Comparison of ENCODE assay signal across 20 cellular contexts in the genomic region with DNA sequence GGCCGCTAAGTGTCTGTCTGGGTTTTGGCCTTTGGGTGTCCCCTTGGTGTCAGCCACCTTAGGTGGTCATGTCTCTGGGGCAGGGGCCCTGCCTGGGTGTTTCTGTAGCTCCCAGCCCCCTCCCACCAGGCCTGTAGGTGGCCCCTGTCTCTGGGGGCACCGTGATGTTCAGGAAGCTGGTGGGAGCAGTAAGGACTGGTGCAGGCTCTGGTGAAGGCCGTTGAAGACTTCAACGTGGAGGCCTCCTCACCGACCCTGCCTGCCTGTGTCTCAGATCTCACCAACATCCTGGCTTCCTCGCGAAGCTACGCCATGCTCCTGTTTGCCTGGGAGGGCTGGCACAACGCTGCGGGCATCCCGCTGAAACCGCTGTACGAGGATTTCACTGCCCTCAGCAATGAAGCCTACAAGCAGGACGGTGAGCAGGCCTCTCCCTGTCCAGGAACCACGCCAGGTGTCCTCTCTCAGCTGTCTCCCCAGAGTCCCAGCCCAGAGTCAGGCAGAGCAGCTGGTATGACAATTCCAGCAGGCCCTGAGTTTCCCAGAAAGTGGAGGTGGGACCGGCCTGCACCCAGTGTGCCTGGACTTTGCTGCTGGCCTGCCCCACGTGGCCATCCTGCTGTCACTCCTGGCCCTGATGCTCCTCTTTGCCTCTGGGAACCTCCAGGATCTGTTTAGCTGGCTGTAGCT. TPM values are rescaled to one million over a fixed set of nuclear protein-coding genes. Genes with fewer than 3 reads are reported as not detected.
DNase-seq lines count a peak whose midpoint lies in the region; ATAC-seq and TF ChIP-seq lines count a peak whose summit lies in the region.
"Had no signal": no experiment of that assay in that cellular context is flagged by ENCODE, and none has a peak within 500 bp of the region (broad histone marks: within the 10 kb centered on the region; RNA-seq: fewer than 3 reads in every experiment).

No MANE protein-coding gene starts in this region.

- TF ChIP-seq CTCF in Caco-2 (IDR thresholded peaks at IDR 0.05; ENCODE audit: insufficient read depth in 1 of 2, low read depth in 1 of 2, low read length in 1 of 2, severe bottlenecking in 1 of 2, unreplicated experiment in 1 of 2) = no peak
- no peak for TF ChIP-seq CTCF in RWPE2 (IDR thresholded peaks at IDR 0.05; ENCODE audit: poor library complexity, severe bottlenecking)
- no peak for TF ChIP-seq CTCF in lower lobe of right lung (IDR thresholded peaks at IDR 0.05)
- no peak for TF ChIP-seq CTCF in RWPE1 (conservative IDR thresholded peaks at IDR 0.05; ENCODE audit: low read depth)

- POLR2A ChIA-PET in Caco-2 (lab: Charles Lee) = no interaction called here
- POLR2A ChIA-PET in RWPE1 (lab: Yijun Ruan, JAX; ENCODE audit: low non-redundant PET) = interaction anchor here (0.9 kb wide), 1 partner anchor 44 kb away, joined by 3 read pairs; no protein-coding TSS in a partner anchor

- no peak for ATAC-seq in RWPE2 (ENCODE audit: low read depth)
- no peak for ATAC-seq in lower lobe of right lung

- H3K27ac ChIP-seq in RWPE2 (ENCODE audit: poor library complexity, severe bottlenecking) (no peak overlapping the region), lower lobe of right lung (peak overlapping the region; percentile 32), RWPE1 (no peak overlapping the region)
- H3K27ac ChIP-seq: HL-60, left ventricle myocardium inferior, ovary, SJCRH30, thyroid gland had no signal

- H3K27me3 ChIP-seq in Caco-2 (replicated peaks; ENCODE audit: control insufficient read depth, insufficient read depth, low read length) (no peaks in the 10 kb centered on the region), RWPE2 (ENCODE audit: insufficient read depth, poor library complexity, severe bottlenecking) (peaks cover 10% of the 10 kb centered on the region), lower lobe of right lung (ENCODE audit: low read depth) (peaks cover 25% of the 10 kb centered on the region)
- H3K27me3 ChIP-seq: ovary, SJCRH30, thyroid gland had no signal

- H3K9me3 ChIP-seq in Caco-2 (no peaks in the 10 kb centered on the region), RWPE2 (ENCODE audit: severe bottlenecking) (no peaks in the 10 kb centered on the region), lower lobe of right lung (no peaks in the 10 kb centered on the region)
- H3K9me3 ChIP-seq: left ventricle myocardium inferior, ovary, SJCRH30, thyroid gland had no signal

- H3K36me3 ChIP-seq in Caco-2 (ENCODE audit: control insufficient read depth, insufficient read depth, low read length) = no peaks in the 10 kb centered on the region
- H3K36me3 ChIP-seq in RWPE2 (ENCODE audit: low read depth) = no peaks in the 10 kb centered on the region
- peaks cover 10% of the 10 kb centered on the region for H3K36me3 ChIP-seq in lower lobe of right lung
- H3K36me3 ChIP-seq: left ventricle myocardium inferior, ovary, SJCRH30, thyroid gland had no signal

- H3K36me3 Mint-ChIP-seq in Caco-2 (ENCODE audit: insufficient read depth, unreplicated experiment) = no peaks in the 10 kb centered on the region
- H3K36me3 Mint-ChIP-seq in activated CD4-positive, alpha-beta T cell treated with anti-CD3 and anti-CD28 coated beads, Interleukin-2, amount 10 ng/mL, durations not matched to agents 24 days and 14 days (ENCODE audit: low read depth) = peaks cover 2% of the 10 kb centered on the region
- H3K36me3 Mint-ChIP-seq: activated naive CD4-positive, alpha-beta T cell treated with anti-CD3 and anti-CD28 coated beads, Interleukin-2, amount 50 U/mL, for 24 hours; stimulated activated naive B cell treated with anti-CD40 and anti-IgM and Interleukin-4, amounts not matched to agents 10 μg/mL and 1 μg/mL and 100 μg/mL, for 72 hours had no signal

- peaks cover 10% of the 10 kb centered on the region for H3K4me1 Mint-ChIP-seq in Caco-2 (ENCODE audit: low read depth, unreplicated experiment)
- H3K4me1 Mint-ChIP-seq in activated CD4-positive, alpha-beta T cell treated with anti-CD3 and anti-CD28 coated beads, Interleukin-2, amount 10 ng/mL, durations not matched to agents 24 days and 14 days = peaks cover 14% of the 10 kb centered on the region

- DNase-seq in Caco-2 = no peak
- DNase-seq in DMS53 treated with DMSO at 0.1 percent for 48 hours (lab: John Stamatoyannopoulos, UW; ENCODE audit: unreplicated experiment) = peak; percentile 20
- peak; percentile 63 for DNase-seq in RWPE2 (ENCODE audit: low spot score)
- no peak for DNase-seq in lower lobe of right lung
- no peak for DNase-seq in medulla oblongata (ENCODE audit: extremely low spot score)
- no peak for DNase-seq in RWPE1 (ENCODE audit: low spot score)
- no peak for DNase-seq in activated CD4-positive, alpha-beta T cell treated with anti-CD3 and anti-CD28 coated beads, Interleukin-2, amount 10 ng/mL, durations not matched to agents 24 days and 14 days

- CTCF ChIA-PET in Caco-2 (lab: Charles Lee) (interaction anchor here (0.5 to 6.0 kb wide), 13 partner anchors 8 to 402 kb away, joined by 3 to 107 read pairs (median 7); a partner anchor contains a TSS), RWPE1 (lab: Yijun Ruan, JAX) (interaction anchor here (0.6 to 5.1 kb wide), 17 partner anchors 9 to 807 kb away, joined by 3 to 60 read pairs (median 5); a partner anchor contains a TSS)

- no peaks in the 10 kb centered on the region for H3K9me3 Mint-ChIP-seq in Caco-2 (ENCODE audit: unreplicated experiment)
- no peaks in the 10 kb centered on the region for H3K9me3 Mint-ChIP-seq in activated CD4-positive, alpha-beta T cell treated with anti-CD3 and anti-CD28 coated beads, Interleukin-2, amount 10 ng/mL, durations not matched to agents 24 days and 14 days
- H3K9me3 Mint-ChIP-seq: activated naive CD4-positive, alpha-beta T cell treated with anti-CD3 and anti-CD28 coated beads, Interleukin-2, amount 50 U/mL, for 24 hours; stimulated activated naive B cell treated with anti-CD40 and anti-IgM and Interleukin-4, amounts not matched to agents 10 μg/mL and 1 μg/mL and 100 μg/mL, for 72 hours had no signal

- H3K27me3 Mint-ChIP-seq in Caco-2 (ENCODE audit: insufficient read depth, unreplicated experiment) = peaks cover 12% of the 10 kb centered on the region
- peaks cover 31% of the 10 kb centered on the region for H3K27me3 Mint-ChIP-seq in activated CD4-positive, alpha-beta T cell treated with anti-CD3 and anti-CD28 coated beads, Interleukin-2, amount 10 ng/mL, durations not matched to agents 24 days and 14 days
- H3K27me3 Mint-ChIP-seq: T-helper 17 cell had no signal

- BruUV-seq in Caco-2 (replicated peaks; lab: Mats Ljungman, UMichigan) = no TSS peak

- H3K27ac Mint-ChIP-seq in Caco-2 (ENCODE audit: unreplicated experiment) = no peak overlapping the region
- no peak overlapping the region for H3K27ac Mint-ChIP-seq in activated CD4-positive, alpha-beta T cell treated with anti-CD3 and anti-CD28 coated beads, Interleukin-2, amount 10 ng/mL, durations not matched to agents 24 days and 14 days
- H3K27ac Mint-ChIP-seq: activated naive CD4-positive, alpha-beta T cell treated with anti-CD3 and anti-CD28 coated beads, Interleukin-2, amount 50 U/mL, for 24 hours; IgD-negative memory B cell; stimulated activated naive B cell treated with anti-CD40 and anti-IgM and Interleukin-4, amounts not matched to agents 10 μg/mL and 1 μg/mL and 100 μg/mL, for 72 hours; T-helper 17 cell had no signal

- H3K4me1 ChIP-seq in Caco-2 (peaks cover 13% of the 10 kb centered on the region), RWPE2 (ENCODE audit: insufficient read depth, poor library complexity, severe bottlenecking) (no peaks in the 10 kb centered on the region), lower lobe of right lung (peaks cover 52% of the 10 kb centered on the region)

- intact Hi-C loops in Caco-2 (cut with micrococcal nuclease; ENCODE audit: unreplicated experiment) = loop anchor here (1.0 to 2.0 kb wide), 2 partner anchors 54 to 133 kb away; no protein-coding TSS in a partner anchor
- intact Hi-C loops in lower lobe of right lung (cut with DNase I) = no loop called here
- intact Hi-C loops in activated CD4-positive, alpha-beta T cell treated with anti-CD3 and anti-CD28 coated beads, Interleukin-2, amount 10 ng/mL, durations not matched to agents 24 days and 14 days (cut with micrococcal nuclease) = loop anchor here (1.0 kb wide), 1 partner anchor 54 kb away; no protein-coding TSS in a partner anchor

- peak overlapping the region; percentile 50 for H3K4me3 Mint-ChIP-seq in Caco-2 (ENCODE audit: unreplicated experiment)
- no peak overlapping the region for H3K4me3 Mint-ChIP-seq in activated CD4-positive, alpha-beta T cell treated with anti-CD3 and anti-CD28 coated beads, Interleukin-2, amount 10 ng/mL, durations not matched to agents 24 days and 14 days
- H3K4me3 Mint-ChIP-seq: activated naive CD4-positive, alpha-beta T cell treated with anti-CD3 and anti-CD28 coated beads, Interleukin-2, amount 50 U/mL, for 24 hours had no signal

- H3K4me3 ChIP-seq in Caco-2 (ENCODE audit: low read depth, low read length) (no peak overlapping the region), RWPE2 (ENCODE audit: severe bottlenecking) (no peak overlapping the region), lower lobe of right lung (peak overlapping the region; percentile 61)
- H3K4me3 ChIP-seq: GM12878, ovary, SJCRH30, thyroid gland had no signal

RNA-seq across cellular contexts. Expression of a gene that starts 2.8 kb away (rescaled TPM):
- total RNA-seq in Caco-2 (2022) (1.7 and 3.4 TPM in 2 replicates), lower lobe of right lung (90.7 TPM)
- total RNA-seq in activated CD4-positive, alpha-beta T cell treated with anti-CD3 and anti-CD28 coated beads, Interleukin-2, amount 10 ng/mL, durations not matched to agents 24 days and 14 days = 0.26 TPM in 1 of 2 replicates, not detected in the other

RNA-seq across cellular contexts. Expression of a gene that starts 33.5 kb away (rescaled TPM):
- total RNA-seq in Caco-2 (2022) (46.3 and 48.3 TPM in 2 replicates), lower lobe of right lung (49.9 TPM)
- total RNA-seq in activated CD4-positive, alpha-beta T cell treated with anti-CD3 and anti-CD28 coated beads, Interleukin-2, amount 10 ng/mL, durations not matched to agents 24 days and 14 days = 1.7 and 2.0 TPM in 2 replicates
- total RNA-seq: OCI-LY7, SJCRH30 had no signal

RNA-seq across cellular contexts. Expression of a gene that starts 43.5 kb away (rescaled TPM):
- not detected in 2 replicates for total RNA-seq in Caco-2 (2022)
- 0.27 TPM for total RNA-seq in lower lobe of right lung
- not detected in 2 replicates for total RNA-seq in activated CD4-positive, alpha-beta T cell treated with anti-CD3 and anti-CD28 coated beads, Interleukin-2, amount 10 ng/mL, durations not matched to agents 24 days and 14 days
- total RNA-seq: GM12878, left ventricle myocardium inferior, MCF 10A, mucosa of gallbladder, OCI-LY7, SJCRH30, T-helper 17 cell had no signal

Comparison
In these comparisons a context has a peak if more than half of its experiments do, and no peak if none do; other contexts are left out.
1. DNase-seq: peak in DMS53 treated with DMSO at 0.1 percent for 48 hours (single experiment) and RWPE2 (single experiment); none in Caco-2 (0 of 2), lower lobe of right lung (single experiment), medulla oblongata (single experiment), RWPE1 (single experiment) and activated CD4-positive, alpha-beta T cell treated with anti-CD3 and anti-CD28 coated beads, Interleukin-2, amount 10 ng/mL, durations not matched to agents 24 days and 14 days (single experiment).
2. RNA of a gene that starts 2.8 kb away (total RNA-seq): 90.7 TPM in lower lobe of right lung (single experiment); 1.7 to 3.4 TPM in Caco-2 and 0.26 TPM in activated CD4-positive, alpha-beta T cell treated with anti-CD3 and anti-CD28 coated beads, Interleukin-2, amount 10 ng/mL, durations not matched to agents 24 days and 14 days; every median in the first group is over 10 times any median in the second.
3. RNA of a gene that starts 33.5 kb away (total RNA-seq): 49.9 TPM in lower lobe of right lung (single experiment) and 46.3 to 48.3 TPM in Caco-2; 1.7 to 2.0 TPM in activated CD4-positive, alpha-beta T cell treated with anti-CD3 and anti-CD28 coated beads, Interleukin-2, amount 10 ng/mL, durations not matched to agents 24 days and 14 days; every median in the first group is over 10 times any median in the second.